8 cellular contexts compared by ENCODE assay signal in genomic region chr12:63826002-63826585, GRCh38. TPM values are rescaled to one million over a fixed set of nuclear protein-coding genes. Genes with fewer than 3 reads are reported as not detected.
DNase-seq lines count a peak whose midpoint lies in the region; ATAC-seq, FAIRE-seq and TF ChIP-seq lines count a peak whose summit lies in the region.

No MANE protein-coding gene starts in this region.

- H3K9ac ChIP-seq in SK-N-SH = no peak overlapping the region

- no peaks in the 10 kb centered on the region for H3F3A ChIP-seq in SK-N-SH (replicated peaks; ENCODE audit: insufficient read depth)

- TF ChIP-seq CTCF in SK-N-SH (IDR thresholded peaks at IDR 0.05) = peak; percentile 88
- peak; percentile 93 for TF ChIP-seq CTCF in fibroblast of pulmonary artery (IDR thresholded peaks at IDR 0.05; ENCODE audit: low read length, missing control alignments)
- peak; percentile 23 to 70 (median 60) for TF ChIP-seq CTCF in pancreas (IDR thresholded peaks at IDR 0.05)

- no peak for TF ChIP-seq EP300 in SK-N-SH (IDR thresholded peaks at IDR 0.05; ENCODE audit: borderline replicate concordance in 1 of 2, low read depth in 1 of 2, low read length in 1 of 2)

- peak; percentile 85 for FAIRE-seq in pancreas (lab: Jason Lieb, UNC)

- no peaks in the 10 kb centered on the region for H3K27me3 ChIP-seq in SK-N-SH (ENCODE audit: insufficient read depth)
- no peaks in the 10 kb centered on the region for H3K27me3 ChIP-seq in pancreas

- H3K36me3 ChIP-seq in SK-N-SH (replicated peaks in 1 of 2; ENCODE audit: control insufficient read depth in 1 of 2, insufficient read depth in 2 of 2, low read length in 1 of 2) (no peaks in the 10 kb centered on the region), pancreas (no peaks in the 10 kb centered on the region)

- DNase-seq in EH (ENCODE audit: low read depth) (peak; percentile 70), LHCN-M2 (ENCODE audit: low read depth) (peak; percentile 76), SK-N-SH (peak; percentile 72), fibroblast of pulmonary artery (ENCODE audit: low read depth) (peak; percentile 87), pancreas (no peak), HK-2 (ENCODE audit: unreplicated experiment) (no peak), KG1 (lab: John Stamatoyannopoulos, UW) (no peak)

- ATAC-seq in GM21515 (IDR thresholded peaks at IDR 0.05; ENCODE audit: unreplicated experiment) = peak; percentile 81
- peak; percentile 56 to 88 (median 84) for ATAC-seq in pancreas

- CTCF ChIA-PET in SK-N-SH (lab: Yijun Ruan, JAX) = interaction anchor here (0.7 to 5.6 kb wide), 28 partner anchors 8 to 871 kb away, joined by 3 to 36 read pairs (median 4); partner anchors contain the start of gene SRGAP1

- H3K9me2 ChIP-seq in SK-N-SH = no peaks in the 10 kb centered on the region

- peak overlapping the region in 1 of 2 experiments; percentile 37; a peak in 1 of 4 replicates for H3K4me3 ChIP-seq in SK-N-SH (ENCODE audit: low read depth in 2 of 2, low read length in 1 of 2)
- H3K4me3 ChIP-seq in fibroblast of pulmonary artery (replicated peaks; ENCODE audit: low read depth, low read length) = no peak overlapping the region
- no peak overlapping the region for H3K4me3 ChIP-seq in pancreas

- no peak overlapping the region for H2AFZ ChIP-seq in SK-N-SH (ENCODE audit: low read depth)

- H4K20me1 ChIP-seq in SK-N-SH (ENCODE audit: insufficient read depth) = no peaks in the 10 kb centered on the region

- H3K4me1 ChIP-seq in SK-N-SH (ENCODE audit: control insufficient read depth in 1 of 2, insufficient read depth in 2 of 2, low read depth in 1 of 2, low read length in 1 of 2) (no peaks in the 10 kb centered on the region), pancreas (no peaks in the 10 kb centered on the region)

- POLR2A ChIA-PET in SK-N-SH (lab: Yijun Ruan, JAX) = no interaction called here

- no peaks in the 10 kb centered on the region for H3K79me2 ChIP-seq in SK-N-SH (ENCODE audit: insufficient read depth)

- TF ChIP-seq RAD21 in SK-N-SH (IDR thresholded peaks at IDR 0.05; ENCODE audit: low read length) = peak; percentile 98

- no peak overlapping the region for H3K4me2 ChIP-seq in SK-N-SH

- 6% methylated on average over 4 of the region's 4 CpGs for WGBS in SK-N-SH (ENCODE audit: low lambda C conversion rate)
- 11% methylated on average over 4 of the region's 4 CpGs for WGBS in pancreas, 2 donors

- no peaks in the 10 kb centered on the region for H3K9me3 ChIP-seq in SK-N-SH
- H3K9me3 ChIP-seq in pancreas = no peaks in the 10 kb centered on the region

- intact Hi-C loops in pancreas (cut with DNase I) = loop anchor here in 2 of 3 donors (5.0 kb wide), 1 partner anchor 431 kb away; no protein-coding TSS in a partner anchor

- no peak overlapping the region for H3K27ac ChIP-seq in SK-N-SH (ENCODE audit: low read depth in 2 of 2, low read length in 1 of 2)
- H3K27ac ChIP-seq in pancreas = no peak overlapping the region

TF ChIP-seq in SK-N-SH, 30 proteins besides CTCF, POLR2A, EP300 and RAD21 (continues in another document):
- no peak for TF ChIP-seq ZBTB33 (IDR thresholded peaks at IDR 0.05; ENCODE audit: borderline replicate concordance, low read depth)
- TF ChIP-seq MAX (IDR thresholded peaks at IDR 0.05; ENCODE audit: low read depth) = no peak
- no peak for TF ChIP-seq RCOR1 (IDR thresholded peaks at IDR 0.05; ENCODE audit: low read length)
- TF ChIP-seq REST (IDR thresholded peaks at IDR 0.05; ENCODE audit: low read depth, low read length) = no peak
- TF ChIP-seq TEAD4 (IDR thresholded peaks at IDR 0.05; ENCODE audit: borderline replicate concordance, insufficient read depth) = no peak
- TF ChIP-seq YY1 (IDR thresholded peaks at IDR 0.05; ENCODE audit: low read depth) = no peak
- peak; percentile 44; the same call in 1 of the 2 replicates for TF ChIP-seq RFX5 (IDR thresholded peaks at IDR 0.05; ENCODE audit: low read length)
- no peak for TF ChIP-seq ELF1 (IDR thresholded peaks at IDR 0.05)
- TF ChIP-seq USF2 (IDR thresholded peaks at IDR 0.05; ENCODE audit: borderline replicate concordance, low read depth, low read length) = no peak
- no peak for TF ChIP-seq IRF3 (IDR thresholded peaks at IDR 0.05; ENCODE audit: low read depth, low read length)
- no peak for TF ChIP-seq USF1 (IDR thresholded peaks at IDR 0.05; ENCODE audit: borderline replicate concordance, low read depth)
- TF ChIP-seq POLR2AphosphoS5 (IDR thresholded peaks at IDR 0.05; ENCODE audit: low read depth, low read length) = no peak
- TF ChIP-seq SMC3 (IDR thresholded peaks at IDR 0.05; ENCODE audit: low read depth, low read length) = peak; percentile 78

RNA-seq across cellular contexts. Expression of gene SRGAP1, which starts 18.4 kb away (rescaled TPM):
- 3.7 and 4.2 TPM in 2 replicates for total RNA-seq in LHCN-M2 (2014; rRNA removed)
- 4.3 TPM for polyA plus RNA-seq in LHCN-M2 (2012)
- 2.6 and 3.1 TPM in 2 replicates for polyA plus RNA-seq in SK-N-SH (2012; rRNA removed)
- 1.6 and 2.0 TPM in 2 replicates for polyA plus RNA-seq in SK-N-SH (2012; cell fraction: cytosol; rRNA removed)
- polyA plus RNA-seq in SK-N-SH (2012; cell fraction: nucleus; rRNA removed) = 7.1 and 9.3 TPM in 2 replicates
- 10 to 100 TPM in 2 of 6 donors, 1 to 10 TPM in 4; 6.7 to 13.3 (median 8.8) TPM for total RNA-seq in pancreas
- polyA plus RNA-seq in pancreas = 1 to 10 TPM; 2.5 to 4.7 TPM

RNA-seq across cellular contexts. Expression of gene RXYLT1, which starts 46.4 kb away (rescaled TPM):
- 30.6 and 32.9 TPM in 2 replicates for total RNA-seq in LHCN-M2 (2014; rRNA removed)
- 10.6 TPM for polyA plus RNA-seq in LHCN-M2 (2012)
- 10.7 and 13.1 TPM in 2 replicates for polyA plus RNA-seq in SK-N-SH (2012; rRNA removed)
- polyA plus RNA-seq in SK-N-SH (2012; cell fraction: cytosol; rRNA removed) = 14.6 and 18.4 TPM in 2 replicates
- 10.7 and 13.9 TPM in 2 replicates for polyA plus RNA-seq in SK-N-SH (2012; cell fraction: nucleus; rRNA removed)
- total RNA-seq in pancreas = 10 to 100 TPM in 5 of 6 donors, 1 to 10 TPM in 1; 8.7 to 12.2 (median 11.9) TPM
- polyA plus RNA-seq in pancreas = 10 to 100 TPM in 1 of 2 donors, 1 to 10 TPM in 1; 8.1 to 13.3 TPM

Comparison
In these comparisons a context has a peak if more than half of its experiments do, and no peak if none do; other contexts are left out.
1. DNase-seq: peak in EH (single experiment), LHCN-M2 (single experiment), SK-N-SH (single experiment) and fibroblast of pulmonary artery (single experiment); none in pancreas (0 of 6), HK-2 (single experiment) and KG1 (single experiment).
2. Peak in every context shown above with its lines, with median percentiles within 50 percentile points of each other: CTCF ChIP-seq.